13 cellular contexts compared by ENCODE assay signal in genomic region chr9:19124430-19124793, GRCh38. TPM values are rescaled to one million over a fixed set of nuclear protein-coding genes. Genes with fewer than 3 reads are reported as not detected.
A peak's percentile ranks its signal among the peaks of the same experiment; 100 is the strongest.
DNase-seq lines count a peak whose midpoint lies in the region; ATAC-seq, FAIRE-seq and TF ChIP-seq lines count a peak whose summit lies in the region.
"Had no signal": no experiment of that assay in that cellular context is flagged by ENCODE, and none has a peak within 500 bp of the region (broad histone marks: within the 10 kb centered on the region; RNA-seq: fewer than 3 reads in every experiment).

No MANE protein-coding gene starts in this region.

- peak overlapping the region; percentile 69 for H3K4me2 ChIP-seq in GM12878 (ENCODE audit: control insufficient read depth, insufficient read depth)

- TF ChIP-seq CTCF in breast epithelium (IDR thresholded peaks at IDR 0.05) (no peak), MCF 10A (IDR thresholded peaks at IDR 0.05; ENCODE audit: unreplicated experiment) (no peak), GM12878 (IDR thresholded peaks at IDR 0.05 in 2 of 3, conservative IDR thresholded peaks at IDR 0.05 in 1 of 3; ENCODE audit: control insufficient read depth in 2 of 3, extremely low read depth in 1 of 3, insufficient read depth in 1 of 3, low read depth in 3 of 3, low read length in 3 of 3) (no peak), lower lobe of right lung (IDR thresholded peaks at IDR 0.05) (no peak), type B pancreatic cell (conservative IDR thresholded peaks at IDR 0.05) (no peak)

- ATAC-seq in GM12878 (no peak), lower lobe of right lung (no peak), HG03135 (IDR thresholded peaks at IDR 0.05; ENCODE audit: unreplicated experiment) (no peak), HG03159 (IDR thresholded peaks at IDR 0.05; ENCODE audit: unreplicated experiment) (no peak), GM19455 (IDR thresholded peaks at IDR 0.05; ENCODE audit: unreplicated experiment) (no peak)
- ATAC-seq: HCT116, left colon had no signal

- no peaks in the 10 kb centered on the region for H3K27me3 ChIP-seq in breast epithelium
- no peaks in the 10 kb centered on the region for H3K27me3 ChIP-seq in GM12878 (replicated peaks in 1 of 2; ENCODE audit: control insufficient read depth in 2 of 2, insufficient read depth in 2 of 2, low read length in 1 of 2)
- H3K27me3 ChIP-seq in lower lobe of right lung (ENCODE audit: low read depth) = no peaks in the 10 kb centered on the region
- H3K27me3 ChIP-seq: sigmoid colon had no signal

- H3K4me1 Mint-ChIP-seq in MCF 10A (ENCODE audit: insufficient read depth, unreplicated experiment) = peaks cover 2% of the 10 kb centered on the region
- H3K4me1 Mint-ChIP-seq in type B pancreatic cell (ENCODE audit: unreplicated experiment) = peaks cover 16% of the 10 kb centered on the region

- FAIRE-seq in GM12878 (lab: Jason Lieb, UNC) = no peak

- BruUV-seq in MCF 10A (replicated peaks; lab: Mats Ljungman, UMichigan) (no TSS peak), GM12878 (replicated peaks; lab: Mats Ljungman, UMichigan) (TSS peak; percentile 25)

- H3K27ac Mint-ChIP-seq in MCF 10A (ENCODE audit: low read depth, unreplicated experiment) = no peak overlapping the region
- H3K27ac Mint-ChIP-seq in type B pancreatic cell = peak overlapping the region; percentile 70

- no peak overlapping the region for H2AFZ ChIP-seq in GM12878 (ENCODE audit: control insufficient read depth, low read depth, low read length)

- peak overlapping the region; percentile 92 to 95 for H3K27ac ChIP-seq in breast epithelium
- H3K27ac ChIP-seq in GM12878 (ENCODE audit: control insufficient read depth, insufficient read depth) = peak overlapping the region; percentile 53; the same call in 1 of the 2 replicates
- peak overlapping the region; percentile 33 for H3K27ac ChIP-seq in lower lobe of right lung

- no peak for TF ChIP-seq POLR2A in breast epithelium (IDR thresholded peaks at IDR 0.05)
- TF ChIP-seq POLR2A in GM12878 (IDR thresholded peaks at IDR 0.05; ENCODE audit: low read depth, low read length) = no peak

- TF ChIP-seq EP300 in GM12878 (IDR thresholded peaks at IDR 0.05; ENCODE audit: borderline replicate concordance in 1 of 2, control insufficient read depth in 1 of 2, low read depth in 2 of 2, low read length in 2 of 2) = no peak

- H3K4me3 ChIP-seq in breast epithelium = peak overlapping the region; percentile 72 to 85 (median 73)
- peak overlapping the region; percentile 37; the same call in 1 of the 2 replicates for H3K4me3 ChIP-seq in GM12878
- peak overlapping the region; percentile 88 for H3K4me3 ChIP-seq in lower lobe of right lung

- no peaks in the 10 kb centered on the region for H3K27me3 Mint-ChIP-seq in MCF 10A (ENCODE audit: insufficient read depth, unreplicated experiment)
- no peaks in the 10 kb centered on the region for H3K27me3 Mint-ChIP-seq in type B pancreatic cell

- no peaks in the 10 kb centered on the region for H3K36me3 ChIP-seq in breast epithelium
- H3K36me3 ChIP-seq in GM12878 (ENCODE audit: control insufficient read depth in 2 of 2, insufficient read depth in 2 of 2, low read length in 1 of 2) = peaks cover 0 to 25% of the 10 kb centered on the region in 2 experiments; a peak in 2 of 4 replicates
- H3K36me3 ChIP-seq in lower lobe of right lung = peaks cover 66% of the 10 kb centered on the region

- peaks cover 17% of the 10 kb centered on the region for H3K79me2 ChIP-seq in GM12878 (ENCODE audit: control insufficient read depth, insufficient read depth, low read length)

- RAD21 ChIA-PET in GM12878 (lab: Charles Lee; ENCODE audit: unreplicated experiment) = interaction anchor here (0.6 to 1.5 kb wide), 4 partner anchors 28 to 191 kb away, joined by 3 to 7 read pairs (median 4); no protein-coding TSS in a partner anchor

- POLR2A ChIA-PET in MCF 10A (lab: Yijun Ruan, JAX) (no interaction called here), GM12878 (lab: Charles Lee) (interaction anchor here (0.7 to 1.6 kb wide), 4 partner anchors 9 to 37 kb away, joined by 4 to 7 read pairs (median 4); no protein-coding TSS in a partner anchor)

- H3K36me3 Mint-ChIP-seq in MCF 10A (ENCODE audit: insufficient read depth, unreplicated experiment) = peaks cover 6% of the 10 kb centered on the region
- peaks cover 35% of the 10 kb centered on the region for H3K36me3 Mint-ChIP-seq in type B pancreatic cell

- H3K9me3 ChIP-seq in breast epithelium (no peaks in the 10 kb centered on the region), GM12878 (replicated peaks; ENCODE audit: control insufficient read depth, insufficient read depth, low read length) (no peaks in the 10 kb centered on the region), lower lobe of right lung (no peaks in the 10 kb centered on the region)
- H3K9me3 ChIP-seq: sigmoid colon had no signal

- H3K9me3 Mint-ChIP-seq in MCF 10A (ENCODE audit: unreplicated experiment) (no peaks in the 10 kb centered on the region), type B pancreatic cell (no peaks in the 10 kb centered on the region)

- H4K20me1 ChIP-seq in GM12878 (ENCODE audit: control insufficient read depth, insufficient read depth) = no peaks in the 10 kb centered on the region

- intact Hi-C loops in breast epithelium (cut with DNase I; ENCODE audit: low total_unique reads) = no loop called here
- intact Hi-C loops in MCF 10A (cut with micrococcal nuclease) = no loop called here
- intact Hi-C loops in GM12878 (cut with micrococcal nuclease; ENCODE audit: unreplicated experiment) = no loop called here
- intact Hi-C loops in lower lobe of right lung (cut with DNase I) = no loop called here

- in situ Hi-C loops in GM12878 (cut with MboI) = no loop called here

- TF ChIP-seq RAD21 in GM12878 (IDR thresholded peaks at IDR 0.05; ENCODE audit: insufficient read depth, low read depth, low read length) = no peak

- no peak for DNase-seq in breast epithelium (ENCODE audit: low spot score in 2 of 2)
- DNase-seq in MCF 10A (ENCODE audit: unreplicated experiment) = no peak
- DNase-seq in GM12878 (ENCODE audit: low read depth, low spot score) = no peak
- DNase-seq in lower lobe of right lung = no peak
- no peak for DNase-seq in type B pancreatic cell (ENCODE audit: extremely low spot score, unreplicated experiment)
- DNase-seq: activated effector memory CD4-positive, alpha-beta T cell treated with Interleukin-2 at 50 U/mL for 16 hours; left colon; NCI-H510A; sigmoid colon had no signal

- CTCF ChIA-PET in MCF 10A (lab: Yijun Ruan, JAX) (interaction anchor here (0.6 to 1.9 kb wide), 2 partner anchors 12 to 50 kb away, joined by 3 to 8 read pairs; no protein-coding TSS in a partner anchor), GM12878 (lab: Yijun Ruan, JAX) (interaction anchor here (0.8 to 3.9 kb wide), 5 partner anchors 22 to 52 kb away, joined by 3 to 17 read pairs (median 4); no protein-coding TSS in a partner anchor)

- H3K9ac ChIP-seq in GM12878 (ENCODE audit: control insufficient read depth, insufficient read depth, low read length) = peak overlapping the region; percentile 48; the same call in 1 of the 2 replicates

- SMC1A ChIA-PET in GM12878 (lab: Charles Lee; ENCODE audit: uncharacterized antibody, unreplicated experiment) = interaction anchor here (0.7 to 4.3 kb wide), 9 partner anchors 10 to 76 kb away, joined by 3 to 17 read pairs (median 4); partner anchors contain the start of gene RRAGA

- no peaks in the 10 kb centered on the region for H3K4me1 ChIP-seq in breast epithelium
- H3K4me1 ChIP-seq in GM12878 (ENCODE audit: control insufficient read depth, insufficient read depth, low read length) = peaks cover 13% of the 10 kb centered on the region
- H3K4me1 ChIP-seq in lower lobe of right lung = peaks cover 44% of the 10 kb centered on the region

- H3K4me3 Mint-ChIP-seq in MCF 10A (ENCODE audit: unreplicated experiment) (no peak overlapping the region), type B pancreatic cell (peak overlapping the region; percentile 93)

RNA-seq across cellular contexts. Expression of gene PLIN2, which starts 2.9 kb away (rescaled TPM):
- 1,000 to 10,000 TPM in 2 of 3 donors, 100 to 1,000 TPM in 1; 258 to 1,598 (median 1,157) TPM for total RNA-seq in breast epithelium
- total RNA-seq in MCF 10A (2022) = not detected in 2 replicates
- total RNA-seq in GM12878 (2013; cell fraction: nucleolus; rRNA removed) = 110 and 112 TPM in 2 replicates
- total RNA-seq in GM12878 (2014; rRNA removed) = 37.8 and 39.1 TPM in 2 replicates
- total RNA-seq in GM12878 (2014; rRNA removed; fragmentation: Illumina TruSeq; extraction: Trizol) = 39.3 and 40.0 TPM in 2 replicates
- total RNA-seq in GM12878 (2021) = 33.4 and 34.8 TPM in 2 replicates
- polyA plus RNA-seq in GM12878 (2011; ENCODE audit: low read depth) = 46.4 TPM
- 103 and 112 TPM in 2 replicates for polyA plus RNA-seq in GM12878 (2011; rRNA removed)
- polyA plus RNA-seq in GM12878 (2011; cell fraction: cytosol; rRNA removed) = 125 and 147 TPM in 2 replicates
- 53.3 and 64.9 TPM in 2 replicates for polyA plus RNA-seq in GM12878 (2011; cell fraction: nucleus; rRNA removed)
- polyA plus RNA-seq in GM12878 (2012) = 49.1 and 54.8 TPM in 2 replicates
- 43.4 and 52.9 TPM in 2 replicates for polyA plus RNA-seq in GM12878 (2014; fragmentation: Illumina TruSeq; extraction: Trizol)
- 10 to 100 TPM; 48.4 to 52.7 TPM for polyA plus RNA-seq in GM12878 (2014; fragmentation: Nextera tagmentation; extraction: Ambion mirVana)
- polyA plus RNA-seq in GM12878 (2014; rRNA removed) = 31.2 and 34.8 TPM in 2 replicates
- 10 to 100 TPM; 45.5 to 46.8 TPM for polyA plus RNA-seq in GM12878 (2016; fragmentation: Nextera tagmentation; extraction: Ambion mirVana)
- 212 and 253 TPM in 2 replicates for polyA minus RNA-seq in GM12878 (2011; rRNA and poly(A)+ RNA removed)
- 35.3 and 35.7 TPM in 2 replicates for polyA minus RNA-seq in GM12878 (2011; cell fraction: cytosol; rRNA and poly(A)+ RNA removed)
- 42.0 and 47.9 TPM in 2 replicates for polyA minus RNA-seq in GM12878 (2011; cell fraction: nucleus; rRNA and poly(A)+ RNA removed)
- total RNA-seq in lower lobe of right lung = 241 TPM
- total RNA-seq in type B pancreatic cell (ENCODE audit: low replicate concordance) = 79.1 and 95.1 TPM in 2 replicates

RNA-seq across cellular contexts. Expression of gene HAUS6, which starts 21.7 kb away (rescaled TPM):
- 10 to 100 TPM in 2 of 3 donors, 1 to 10 TPM in 1; 8.5 to 14.0 (median 10.5) TPM for total RNA-seq in breast epithelium
- total RNA-seq in MCF 10A (2022) = 15.8 and 16.2 TPM in 2 replicates
- total RNA-seq in GM12878 (2013; cell fraction: nucleolus; rRNA removed) = 33.5 and 34.2 TPM in 2 replicates
- 17.1 and 22.3 TPM in 2 replicates for total RNA-seq in GM12878 (2014; rRNA removed)
- 26.4 and 26.8 TPM in 2 replicates for total RNA-seq in GM12878 (2014; rRNA removed; fragmentation: Illumina TruSeq; extraction: Trizol)
- 17.4 and 18.0 TPM in 2 replicates for total RNA-seq in GM12878 (2021)
- polyA plus RNA-seq in GM12878 (2011; ENCODE audit: low read depth) = 3.9 TPM
- 17.5 and 29.3 TPM in 2 replicates for polyA plus RNA-seq in GM12878 (2011; rRNA removed)
- polyA plus RNA-seq in GM12878 (2011; cell fraction: cytosol; rRNA removed) = 6.3 and 6.9 TPM in 2 replicates
- 11.7 and 12.4 TPM in 2 replicates for polyA plus RNA-seq in GM12878 (2011; cell fraction: nucleus; rRNA removed)
- 6.0 and 9.0 TPM in 2 replicates for polyA plus RNA-seq in GM12878 (2012)
- 19.5 and 26.5 TPM in 2 replicates for polyA plus RNA-seq in GM12878 (2014; fragmentation: Illumina TruSeq; extraction: Trizol)
- polyA plus RNA-seq in GM12878 (2014; fragmentation: Nextera tagmentation; extraction: Ambion mirVana) = 1 to 10 TPM; 7.1 to 8.4 TPM
- polyA plus RNA-seq in GM12878 (2014; rRNA removed) = 10.2 and 11.9 TPM in 2 replicates
- polyA plus RNA-seq in GM12878 (2016; fragmentation: Nextera tagmentation; extraction: Ambion mirVana) = 10 to 100 TPM; 13.0 to 14.9 TPM
- polyA minus RNA-seq in GM12878 (2011; rRNA and poly(A)+ RNA removed) = 14.2 and 18.7 TPM in 2 replicates
- 6.1 and 7.7 TPM in 2 replicates for polyA minus RNA-seq in GM12878 (2011; cell fraction: cytosol; rRNA and poly(A)+ RNA removed)
- polyA minus RNA-seq in GM12878 (2011; cell fraction: nucleus; rRNA and poly(A)+ RNA removed) = 9.3 and 14.4 TPM in 2 replicates
- total RNA-seq in lower lobe of right lung = 7.5 TPM
- total RNA-seq in type B pancreatic cell (ENCODE audit: low replicate concordance) = 13.9 and 20.7 TPM in 2 replicates

Comparison
In these comparisons a context has a peak if more than half of its experiments do, and no peak if none do; other contexts are left out.
1. RNA of gene PLIN2, which starts 2.9 kb away (total RNA-seq): 258 to 1,598 TPM in breast epithelium, 241 TPM in lower lobe of right lung (single experiment), 79.1 to 95.1 TPM in type B pancreatic cell and 33.4 to 112 TPM in GM12878; not detected in MCF 10A; every median in the first group is over 10 times any median in the second.
2. H3K27ac ChIP-seq: peak in every context shown above with its lines; median percentile 94 in breast epithelium; 53 in GM12878; 33 in lower lobe of right lung.
3. H3K4me3 ChIP-seq: peak in every context shown above with its lines; median percentile 88 in lower lobe of right lung; 73 in breast epithelium; 37 in GM12878.